1 cellular context compared by ENCODE assay signal in the genomic region with DNA sequence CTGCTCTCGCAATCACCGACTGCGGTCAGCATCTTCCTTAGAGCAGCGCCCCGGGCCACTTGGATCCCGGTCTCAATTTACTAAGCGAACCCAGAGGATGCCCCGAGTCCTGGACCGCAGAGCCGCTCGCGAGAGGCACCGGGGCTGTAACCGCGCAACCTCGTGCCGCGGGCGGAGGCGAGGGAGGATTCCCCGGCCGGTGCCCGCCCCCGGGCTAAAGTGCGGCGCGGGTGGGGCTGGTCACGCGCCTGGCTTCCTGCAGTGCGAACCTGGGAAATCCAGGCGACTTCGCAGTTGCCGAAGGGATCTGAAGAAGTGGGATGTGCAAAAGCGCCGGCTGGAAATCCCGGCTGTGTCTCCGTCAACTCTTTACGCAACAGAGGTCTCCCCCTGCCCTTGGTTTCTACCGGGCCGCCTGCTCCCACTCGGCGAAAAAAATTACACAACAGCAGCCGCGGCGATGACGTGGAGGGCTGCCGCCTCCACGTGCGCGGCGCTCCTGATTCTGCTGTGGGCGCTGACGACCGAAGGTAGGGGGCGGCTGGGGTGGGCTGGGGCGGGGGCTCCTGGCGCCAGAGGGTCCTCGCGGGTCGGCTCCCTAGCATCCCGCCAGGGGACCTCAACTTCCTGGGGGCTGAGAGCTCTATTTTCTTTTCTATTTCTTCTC.
A peak's percentile ranks its signal among the peaks of the same experiment; 100 is the strongest.
TF ChIP-seq lines count a peak whose summit lies in the region.

A gene with protein sequence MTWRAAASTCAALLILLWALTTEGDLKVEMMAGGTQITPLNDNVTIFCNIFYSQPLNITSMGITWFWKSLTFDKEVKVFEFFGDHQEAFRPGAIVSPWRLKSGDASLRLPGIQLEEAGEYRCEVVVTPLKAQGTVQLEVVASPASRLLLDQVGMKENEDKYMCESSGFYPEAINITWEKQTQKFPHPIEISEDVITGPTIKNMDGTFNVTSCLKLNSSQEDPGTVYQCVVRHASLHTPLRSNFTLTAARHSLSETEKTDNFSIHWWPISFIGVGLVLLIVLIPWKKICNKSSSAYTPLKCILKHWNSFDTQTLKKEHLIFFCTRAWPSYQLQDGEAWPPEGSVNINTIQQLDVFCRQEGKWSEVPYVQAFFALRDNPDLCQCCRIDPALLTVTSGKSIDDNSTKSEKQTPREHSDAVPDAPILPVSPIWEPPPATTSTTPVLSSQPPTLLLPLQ (plus strand): TSS at position 291 of the 667 bp plus-strand sequence. CDS start 170 bp downstream, at position 461.

TF ChIP-seq in H1, 55 proteins besides CTCF, POLR2A, EP300 and RAD21 (continues in another document):
- TF ChIP-seq CBX8 (IDR thresholded peaks at IDR 0.05; ENCODE audit: borderline replicate concordance, low read depth, low read length) (no peak), CBX5 (IDR thresholded peaks at IDR 0.05; ENCODE audit: low read depth, low read length) (no peak), EZH2 (IDR thresholded peaks at IDR 0.05; ENCODE audit: low read depth, low read length, severe bottlenecking) (peak; percentile 79), CTBP2 (IDR thresholded peaks at IDR 0.05; ENCODE audit: borderline replicate concordance, insufficient read depth, insufficient read length, low read length) (no peak), FOSL1 (IDR thresholded peaks at IDR 0.05; ENCODE audit: insufficient read depth, low read depth, low read length) (no peak), TCF12 (IDR thresholded peaks at IDR 0.05; ENCODE audit: low read depth, low read length) (no peak), POU5F1 (IDR thresholded peaks at IDR 0.05; ENCODE audit: low read depth, low read length) (no peak), BRCA1 (IDR thresholded peaks at IDR 0.05; ENCODE audit: low read depth, low read length) (peak; percentile 53), CEBPB (IDR thresholded peaks at IDR 0.05; ENCODE audit: low read depth, low read length) (peak; percentile 59), KDM5A (IDR thresholded peaks at IDR 0.05; ENCODE audit: low read length) (no peak), TAF7 (optimal IDR thresholded peaks at IDR 0.05; ENCODE audit: borderline replicate concordance, low read depth, low read length) (no peak), SUZ12 (IDR thresholded peaks at IDR 0.05; ENCODE audit: low read length) (peak; percentile 69; the same call in 1 of the 2 replicates), BCL11A (IDR thresholded peaks at IDR 0.05; ENCODE audit: low read depth in 2 of 2, low read length in 2 of 2) (no peak), YY1 (IDR thresholded peaks at IDR 0.05; ENCODE audit: low read depth, low read length) (no peak), MAFK (IDR thresholded peaks at IDR 0.05; ENCODE audit: low read depth, low read length) (no peak), HDAC2 (IDR thresholded peaks at IDR 0.05; ENCODE audit: borderline replicate concordance in 1 of 2, low read depth in 2 of 2, low read length in 2 of 2) (peak in 1 of 2 experiments; percentile 66; a peak in 1 of 4 replicates), JUN (IDR thresholded peaks at IDR 0.05; ENCODE audit: low read depth, low read length) (no peak), RFX5 (IDR thresholded peaks at IDR 0.05; ENCODE audit: borderline replicate concordance, low read depth, low read length) (no peak), KDM1A (IDR thresholded peaks at IDR 0.05; ENCODE audit: borderline replicate concordance, low read length) (no peak), RBBP5 (IDR thresholded peaks at IDR 0.05; ENCODE audit: borderline replicate concordance, low read depth, low read length) (no peak), BACH1 (IDR thresholded peaks at IDR 0.05; ENCODE audit: low read length) (peak; percentile 37; the same call in 1 of the 2 replicates), ASH2L (IDR thresholded peaks at IDR 0.05; ENCODE audit: low read length) (peak; percentile 32), RNF2 (IDR thresholded peaks at IDR 0.05; ENCODE audit: borderline replicate concordance, low read depth, low read length, missing control alignments, poor library complexity, severe bottlenecking) (peak; percentile 45), SAP30 (IDR thresholded peaks at IDR 0.05; ENCODE audit: insufficient read depth, insufficient replicate concordance, low read length) (no peak), NRF1 (IDR thresholded peaks at IDR 0.05; ENCODE audit: low read depth, low read length) (no peak), CHD1 (IDR thresholded peaks at IDR 0.05; ENCODE audit: low read depth, low read length) (no peak), SP1 (IDR thresholded peaks at IDR 0.05; ENCODE audit: low read depth, low read length) (no peak), POLR2AphosphoS5 (IDR thresholded peaks at IDR 0.05; ENCODE audit: low read depth, low read length) (no peak), TBP (IDR thresholded peaks at IDR 0.05; ENCODE audit: low read depth, low read length) (no peak), TEAD4 (IDR thresholded peaks at IDR 0.05; ENCODE audit: low read depth, low read length) (no peak), GTF2F1 (IDR thresholded peaks at IDR 0.05; ENCODE audit: borderline replicate concordance, low read depth, low read length) (no peak), KDM4A (IDR thresholded peaks at IDR 0.05; ENCODE audit: low read depth, low read length, severe bottlenecking) (peak; percentile 75), HDAC6 (IDR thresholded peaks at IDR 0.05; ENCODE audit: low read depth, low read length) (no peak), SRF (IDR thresholded peaks at IDR 0.05; ENCODE audit: low read depth, low read length) (no peak), CHD2 (IDR thresholded peaks at IDR 0.05; ENCODE audit: low read length) (peak; percentile 86), SP4 (IDR thresholded peaks at IDR 0.05; ENCODE audit: low read length) (no peak), ZNF274 (IDR thresholded peaks at IDR 0.05; ENCODE audit: borderline replicate concordance, extremely low read depth, low read length) (no peak), JUND (IDR thresholded peaks at IDR 0.05; ENCODE audit: low read length) (no peak), RXRA (IDR thresholded peaks at IDR 0.05; ENCODE audit: insufficient read depth, low read depth, low read length) (no peak), SIRT6 (IDR thresholded peaks at IDR 0.05; ENCODE audit: low read length) (no peak), EGR1 (IDR thresholded peaks at IDR 0.05; ENCODE audit: borderline replicate concordance, low read depth, low read length) (no peak), SIN3A (conservative IDR thresholded peaks at IDR 0.05 in 1 of 2, IDR thresholded peaks at IDR 0.05 in 1 of 2; ENCODE audit: low read depth in 1 of 2, low read length in 2 of 2) (no peak), GABPA (IDR thresholded peaks at IDR 0.05; ENCODE audit: borderline replicate concordance, insufficient read depth, low read length) (no peak), NANOG (IDR thresholded peaks at IDR 0.05; ENCODE audit: insufficient read depth, low read depth, low read length, poor library complexity, severe bottlenecking) (no peak), SIX5 (IDR thresholded peaks at IDR 0.05; ENCODE audit: low read depth, low read length) (no peak), PHF8 (conservative IDR thresholded peaks at IDR 0.05; ENCODE audit: low read depth, low read length) (peak; percentile 37; the same call in 1 of the 2 replicates)
- TF ChIP-seq, protein P1, sequence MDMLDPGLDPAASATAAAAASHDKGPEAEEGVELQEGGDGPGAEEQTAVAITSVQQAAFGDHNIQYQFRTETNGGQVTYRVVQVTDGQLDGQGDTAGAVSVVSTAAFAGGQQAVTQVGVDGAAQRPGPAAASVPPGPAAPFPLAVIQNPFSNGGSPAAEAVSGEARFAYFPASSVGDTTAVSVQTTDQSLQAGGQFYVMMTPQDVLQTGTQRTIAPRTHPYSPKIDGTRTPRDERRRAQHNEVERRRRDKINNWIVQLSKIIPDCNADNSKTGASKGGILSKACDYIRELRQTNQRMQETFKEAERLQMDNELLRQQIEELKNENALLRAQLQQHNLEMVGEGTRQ (IDR thresholded peaks at IDR 0.05; ENCODE audit: low read length): no peak
- TF ChIP-seq, protein P2, sequence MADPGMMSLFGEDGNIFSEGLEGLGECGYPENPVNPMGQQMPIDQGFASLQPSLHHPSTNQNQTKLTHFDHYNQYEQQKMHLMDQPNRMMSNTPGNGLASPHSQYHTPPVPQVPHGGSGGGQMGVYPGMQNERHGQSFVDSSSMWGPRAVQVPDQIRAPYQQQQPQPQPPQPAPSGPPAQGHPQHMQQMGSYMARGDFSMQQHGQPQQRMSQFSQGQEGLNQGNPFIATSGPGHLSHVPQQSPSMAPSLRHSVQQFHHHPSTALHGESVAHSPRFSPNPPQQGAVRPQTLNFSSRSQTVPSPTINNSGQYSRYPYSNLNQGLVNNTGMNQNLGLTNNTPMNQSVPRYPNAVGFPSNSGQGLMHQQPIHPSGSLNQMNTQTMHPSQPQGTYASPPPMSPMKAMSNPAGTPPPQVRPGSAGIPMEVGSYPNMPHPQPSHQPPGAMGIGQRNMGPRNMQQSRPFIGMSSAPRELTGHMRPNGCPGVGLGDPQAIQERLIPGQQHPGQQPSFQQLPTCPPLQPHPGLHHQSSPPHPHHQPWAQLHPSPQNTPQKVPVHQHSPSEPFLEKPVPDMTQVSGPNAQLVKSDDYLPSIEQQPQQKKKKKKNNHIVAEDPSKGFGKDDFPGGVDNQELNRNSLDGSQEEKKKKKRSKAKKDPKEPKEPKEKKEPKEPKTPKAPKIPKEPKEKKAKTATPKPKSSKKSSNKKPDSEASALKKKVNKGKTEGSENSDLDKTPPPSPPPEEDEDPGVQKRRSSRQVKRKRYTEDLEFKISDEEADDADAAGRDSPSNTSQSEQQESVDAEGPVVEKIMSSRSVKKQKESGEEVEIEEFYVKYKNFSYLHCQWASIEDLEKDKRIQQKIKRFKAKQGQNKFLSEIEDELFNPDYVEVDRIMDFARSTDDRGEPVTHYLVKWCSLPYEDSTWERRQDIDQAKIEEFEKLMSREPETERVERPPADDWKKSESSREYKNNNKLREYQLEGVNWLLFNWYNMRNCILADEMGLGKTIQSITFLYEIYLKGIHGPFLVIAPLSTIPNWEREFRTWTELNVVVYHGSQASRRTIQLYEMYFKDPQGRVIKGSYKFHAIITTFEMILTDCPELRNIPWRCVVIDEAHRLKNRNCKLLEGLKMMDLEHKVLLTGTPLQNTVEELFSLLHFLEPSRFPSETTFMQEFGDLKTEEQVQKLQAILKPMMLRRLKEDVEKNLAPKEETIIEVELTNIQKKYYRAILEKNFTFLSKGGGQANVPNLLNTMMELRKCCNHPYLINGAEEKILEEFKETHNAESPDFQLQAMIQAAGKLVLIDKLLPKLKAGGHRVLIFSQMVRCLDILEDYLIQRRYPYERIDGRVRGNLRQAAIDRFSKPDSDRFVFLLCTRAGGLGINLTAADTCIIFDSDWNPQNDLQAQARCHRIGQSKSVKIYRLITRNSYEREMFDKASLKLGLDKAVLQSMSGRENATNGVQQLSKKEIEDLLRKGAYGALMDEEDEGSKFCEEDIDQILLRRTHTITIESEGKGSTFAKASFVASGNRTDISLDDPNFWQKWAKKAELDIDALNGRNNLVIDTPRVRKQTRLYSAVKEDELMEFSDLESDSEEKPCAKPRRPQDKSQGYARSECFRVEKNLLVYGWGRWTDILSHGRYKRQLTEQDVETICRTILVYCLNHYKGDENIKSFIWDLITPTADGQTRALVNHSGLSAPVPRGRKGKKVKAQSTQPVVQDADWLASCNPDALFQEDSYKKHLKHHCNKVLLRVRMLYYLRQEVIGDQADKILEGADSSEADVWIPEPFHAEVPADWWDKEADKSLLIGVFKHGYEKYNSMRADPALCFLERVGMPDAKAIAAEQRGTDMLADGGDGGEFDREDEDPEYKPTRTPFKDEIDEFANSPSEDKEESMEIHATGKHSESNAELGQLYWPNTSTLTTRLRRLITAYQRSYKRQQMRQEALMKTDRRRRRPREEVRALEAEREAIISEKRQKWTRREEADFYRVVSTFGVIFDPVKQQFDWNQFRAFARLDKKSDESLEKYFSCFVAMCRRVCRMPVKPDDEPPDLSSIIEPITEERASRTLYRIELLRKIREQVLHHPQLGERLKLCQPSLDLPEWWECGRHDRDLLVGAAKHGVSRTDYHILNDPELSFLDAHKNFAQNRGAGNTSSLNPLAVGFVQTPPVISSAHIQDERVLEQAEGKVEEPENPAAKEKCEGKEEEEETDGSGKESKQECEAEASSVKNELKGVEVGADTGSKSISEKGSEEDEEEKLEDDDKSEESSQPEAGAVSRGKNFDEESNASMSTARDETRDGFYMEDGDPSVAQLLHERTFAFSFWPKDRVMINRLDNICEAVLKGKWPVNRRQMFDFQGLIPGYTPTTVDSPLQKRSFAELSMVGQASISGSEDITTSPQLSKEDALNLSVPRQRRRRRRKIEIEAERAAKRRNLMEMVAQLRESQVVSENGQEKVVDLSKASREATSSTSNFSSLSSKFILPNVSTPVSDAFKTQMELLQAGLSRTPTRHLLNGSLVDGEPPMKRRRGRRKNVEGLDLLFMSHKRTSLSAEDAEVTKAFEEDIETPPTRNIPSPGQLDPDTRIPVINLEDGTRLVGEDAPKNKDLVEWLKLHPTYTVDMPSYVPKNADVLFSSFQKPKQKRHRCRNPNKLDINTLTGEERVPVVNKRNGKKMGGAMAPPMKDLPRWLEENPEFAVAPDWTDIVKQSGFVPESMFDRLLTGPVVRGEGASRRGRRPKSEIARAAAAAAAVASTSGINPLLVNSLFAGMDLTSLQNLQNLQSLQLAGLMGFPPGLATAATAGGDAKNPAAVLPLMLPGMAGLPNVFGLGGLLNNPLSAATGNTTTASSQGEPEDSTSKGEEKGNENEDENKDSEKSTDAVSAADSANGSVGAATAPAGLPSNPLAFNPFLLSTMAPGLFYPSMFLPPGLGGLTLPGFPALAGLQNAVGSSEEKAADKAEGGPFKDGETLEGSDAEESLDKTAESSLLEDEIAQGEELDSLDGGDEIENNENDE (IDR thresholded peaks at IDR 0.05; ENCODE audit: insufficient replicate concordance, low read length): no peak
- TF ChIP-seq, protein P3, sequence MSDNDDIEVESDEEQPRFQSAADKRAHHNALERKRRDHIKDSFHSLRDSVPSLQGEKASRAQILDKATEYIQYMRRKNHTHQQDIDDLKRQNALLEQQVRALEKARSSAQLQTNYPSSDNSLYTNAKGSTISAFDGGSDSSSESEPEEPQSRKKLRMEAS (IDR thresholded peaks at IDR 0.05): peak; percentile 78
- TF ChIP-seq, protein P4, sequence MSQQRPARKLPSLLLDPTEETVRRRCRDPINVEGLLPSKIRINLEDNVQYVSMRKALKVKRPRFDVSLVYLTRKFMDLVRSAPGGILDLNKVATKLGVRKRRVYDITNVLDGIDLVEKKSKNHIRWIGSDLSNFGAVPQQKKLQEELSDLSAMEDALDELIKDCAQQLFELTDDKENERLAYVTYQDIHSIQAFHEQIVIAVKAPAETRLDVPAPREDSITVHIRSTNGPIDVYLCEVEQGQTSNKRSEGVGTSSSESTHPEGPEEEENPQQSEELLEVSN (IDR thresholded peaks at IDR 0.05): peak; percentile 86
- TF ChIP-seq, protein P5, sequence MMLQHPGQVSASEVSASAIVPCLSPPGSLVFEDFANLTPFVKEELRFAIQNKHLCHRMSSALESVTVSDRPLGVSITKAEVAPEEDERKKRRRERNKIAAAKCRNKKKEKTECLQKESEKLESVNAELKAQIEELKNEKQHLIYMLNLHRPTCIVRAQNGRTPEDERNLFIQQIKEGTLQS (IDR thresholded peaks at IDR 0.05; ENCODE audit: insufficient read depth, low read depth, low read length): no peak
- TF ChIP-seq, protein P6, sequence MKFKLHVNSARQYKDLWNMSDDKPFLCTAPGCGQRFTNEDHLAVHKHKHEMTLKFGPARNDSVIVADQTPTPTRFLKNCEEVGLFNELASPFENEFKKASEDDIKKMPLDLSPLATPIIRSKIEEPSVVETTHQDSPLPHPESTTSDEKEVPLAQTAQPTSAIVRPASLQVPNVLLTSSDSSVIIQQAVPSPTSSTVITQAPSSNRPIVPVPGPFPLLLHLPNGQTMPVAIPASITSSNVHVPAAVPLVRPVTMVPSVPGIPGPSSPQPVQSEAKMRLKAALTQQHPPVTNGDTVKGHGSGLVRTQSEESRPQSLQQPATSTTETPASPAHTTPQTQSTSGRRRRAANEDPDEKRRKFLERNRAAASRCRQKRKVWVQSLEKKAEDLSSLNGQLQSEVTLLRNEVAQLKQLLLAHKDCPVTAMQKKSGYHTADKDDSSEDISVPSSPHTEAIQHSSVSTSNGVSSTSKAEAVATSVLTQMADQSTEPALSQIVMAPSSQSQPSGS (IDR thresholded peaks at IDR 0.05; ENCODE audit: low read length): no peak
